Comparison of ENCODE assay signal across 14 cellular contexts in genomic region chr11:99554232-99554903, GRCh38.
"Had no signal": no experiment of that assay in that cellular context is flagged by ENCODE, and none has a peak within 500 bp of the region (broad histone marks: within the 10 kb centered on the region; RNA-seq: fewer than 3 reads in every experiment).

No MANE protein-coding gene starts in this region.

- H3K27me3 ChIP-seq: heart left ventricle, neural progenitor cell, ovary had no signal

- H3K4me1 Mint-ChIP-seq: activated naive CD8-positive, alpha-beta T cell treated with anti-CD3 and anti-CD28 coated beads, Interleukin-2, amount 50 U/mL, for 24 hours; activated T-helper 17 cell treated with anti-CD3 and anti-CD28 coated beads, Interleukin-2, amount 50 U/mL, for 72 hours; naive B cell; neural progenitor cell; stimulated activated effector memory CD8-positive, alpha-beta T cell treated with anti-CD3 and anti-CD28 coated beads, Interleukin-12 subunit alpha, Interleukin-12 subunit beta, amount 100 ng/mL, for 72 hours had no signal

- H3K4me3 ChIP-seq: heart left ventricle, neural progenitor cell, ovary had no signal

- FAIRE-seq: frontal cortex had no signal

- H3K36me3 ChIP-seq: heart left ventricle, neural progenitor cell, ovary had no signal

- DNase-seq: activated CD4-positive, alpha-beta T cell treated with anti-CD3 and anti-CD28 coated beads, Interleukin-2, amount 50 U/mL, for 48 hours; activated naive CD4-positive, alpha-beta T cell treated with anti-CD3 and anti-CD28 coated beads for 36 hours; activated naive CD8-positive, alpha-beta T cell treated with anti-CD3 and anti-CD28 coated beads, Interleukin-2, amount 50 U/mL, for 24 hours; heart left ventricle; mammary epithelial cell; naive B cell; ovary; T1000 had no signal

- H3K9me3 ChIP-seq: heart left ventricle, ovary had no signal

- H3K27ac Mint-ChIP-seq: activated naive CD4-positive, alpha-beta T cell treated with anti-CD3 and anti-CD28 coated beads for 36 hours; activated naive CD8-positive, alpha-beta T cell treated with anti-CD3 and anti-CD28 coated beads, Interleukin-2, amount 50 U/mL, for 24 hours; activated T-helper 17 cell treated with anti-CD3 and anti-CD28 coated beads, Interleukin-2, amount 50 U/mL, for 72 hours; naive B cell; neural progenitor cell; stimulated activated effector memory CD8-positive, alpha-beta T cell treated with anti-CD3 and anti-CD28 coated beads, Interleukin-12 subunit alpha, Interleukin-12 subunit beta, amount 100 ng/mL, for 72 hours had no signal

- H3K27ac ChIP-seq: epithelial cell of prostate, heart left ventricle, neural progenitor cell, ovary, VCaP had no signal

- H3K4me1 ChIP-seq: heart left ventricle, neural progenitor cell had no signal

- H2AFZ ChIP-seq: neural progenitor cell had no signal

- H3K4me3 Mint-ChIP-seq: activated naive CD4-positive, alpha-beta T cell treated with anti-CD3 and anti-CD28 coated beads for 36 hours; activated naive CD8-positive, alpha-beta T cell treated with anti-CD3 and anti-CD28 coated beads, Interleukin-2, amount 50 U/mL, for 24 hours; activated T-helper 17 cell treated with anti-CD3 and anti-CD28 coated beads, Interleukin-2, amount 50 U/mL, for 72 hours; naive B cell; neural progenitor cell; stimulated activated effector memory CD8-positive, alpha-beta T cell treated with anti-CD3 and anti-CD28 coated beads, Interleukin-12 subunit alpha, Interleukin-12 subunit beta, amount 100 ng/mL, for 72 hours had no signal

- ATAC-seq: activated naive CD8-positive, alpha-beta T cell treated with anti-CD3 and anti-CD28 coated beads, Interleukin-2, amount 50 U/mL, for 24 hours; activated T-helper 17 cell treated with anti-CD3 and anti-CD28 coated beads, Interleukin-2, amount 50 U/mL, for 72 hours; heart left ventricle; stimulated activated effector memory CD8-positive, alpha-beta T cell treated with anti-CD3 and anti-CD28 coated beads, Interleukin-12 subunit alpha, Interleukin-12 subunit beta, amount 100 ng/mL, for 72 hours had no signal

- H3K36me3 Mint-ChIP-seq: naive B cell; neural progenitor cell; stimulated activated effector memory CD8-positive, alpha-beta T cell treated with anti-CD3 and anti-CD28 coated beads, Interleukin-12 subunit alpha, Interleukin-12 subunit beta, amount 100 ng/mL, for 72 hours had no signal

- H3K4me2 ChIP-seq: neural progenitor cell had no signal

- H3K27me3 Mint-ChIP-seq: activated naive CD8-positive, alpha-beta T cell treated with anti-CD3 and anti-CD28 coated beads, Interleukin-2, amount 50 U/mL, for 24 hours; activated T-helper 17 cell treated with anti-CD3 and anti-CD28 coated beads, Interleukin-2, amount 50 U/mL, for 72 hours; naive B cell had no signal

- H3K9me3 Mint-ChIP-seq: naive B cell, neural progenitor cell had no signal
